Comparison of ENCODE assay signal across 9 cellular contexts in the genomic region with DNA sequence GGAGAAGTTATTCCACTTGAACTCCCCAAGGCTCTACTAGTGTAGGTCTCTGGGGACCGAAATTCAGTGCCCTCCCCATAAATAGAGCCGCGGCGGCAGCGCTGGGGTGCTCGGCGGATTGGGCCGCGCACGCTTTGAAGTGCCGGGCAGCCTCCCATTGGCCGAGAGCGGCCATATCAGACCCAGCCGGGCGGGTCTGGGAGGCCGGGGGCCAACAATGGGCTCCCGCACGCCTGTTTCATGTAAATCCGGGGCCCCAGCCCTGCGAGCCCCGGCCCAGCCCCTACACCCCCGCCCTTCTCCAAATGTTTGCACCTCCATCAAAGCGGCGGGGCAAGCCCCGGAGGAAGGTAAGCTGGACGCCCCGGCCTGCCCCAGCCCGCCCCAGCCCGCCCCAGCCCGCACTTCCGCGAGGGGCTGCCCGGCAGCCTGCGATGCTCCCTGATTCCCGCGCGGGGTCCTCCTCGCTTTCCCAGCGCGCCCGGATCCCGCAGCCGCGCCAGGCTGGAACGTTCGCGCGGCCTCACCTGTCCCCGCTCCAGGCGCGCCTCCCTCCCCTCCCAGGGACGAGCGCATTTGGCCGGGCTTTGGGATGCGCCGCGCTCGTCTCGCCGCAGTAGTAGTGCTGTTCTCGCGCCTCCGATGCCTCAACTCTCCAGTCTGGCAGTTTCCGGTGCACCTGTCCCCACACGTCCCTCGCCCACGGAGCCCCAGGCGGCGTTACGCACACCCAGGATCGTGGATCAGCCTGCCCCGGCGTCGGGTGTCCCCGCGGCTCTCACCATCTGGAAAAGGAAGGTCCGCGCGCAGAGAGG. TPM values are rescaled to one million over a fixed set of nuclear protein-coding genes. Genes with fewer than 3 reads are reported as not detected.
DNase-seq lines count a peak whose midpoint lies in the region; ATAC-seq and TF ChIP-seq lines count a peak whose summit lies in the region.
"Had no signal": no experiment of that assay in that cellular context is flagged by ENCODE, and none has a peak within 500 bp of the region (broad histone marks: within the 10 kb centered on the region; RNA-seq: fewer than 3 reads in every experiment).

A gene with protein sequence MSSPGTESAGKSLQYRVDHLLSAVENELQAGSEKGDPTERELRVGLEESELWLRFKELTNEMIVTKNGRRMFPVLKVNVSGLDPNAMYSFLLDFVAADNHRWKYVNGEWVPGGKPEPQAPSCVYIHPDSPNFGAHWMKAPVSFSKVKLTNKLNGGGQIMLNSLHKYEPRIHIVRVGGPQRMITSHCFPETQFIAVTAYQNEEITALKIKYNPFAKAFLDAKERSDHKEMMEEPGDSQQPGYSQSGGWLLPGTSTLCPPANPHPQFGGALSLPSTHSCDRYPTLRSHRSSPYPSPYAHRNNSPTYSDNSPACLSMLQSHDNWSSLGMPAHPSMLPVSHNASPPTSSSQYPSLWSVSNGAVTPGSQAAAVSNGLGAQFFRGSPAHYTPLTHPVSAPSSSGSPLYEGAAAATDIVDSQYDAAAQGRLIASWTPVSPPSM (minus strand): TSS at position 51 of the 815 bp plus-strand sequence. CDS start 260 bp downstream, outside the sequence.

- H3K4me3 Mint-ChIP-seq in CD8-positive, alpha-beta memory T cell, result peak within 1 kb of the TSS in 5 of 7 donors; percentile 51 to 72 (median 55)

- TF ChIP-seq POLR2A in esophagus squamous epithelium (IDR thresholded peaks at IDR 0.05), result no peak

- H3K9me3 Mint-ChIP-seq in CD8-positive, alpha-beta memory T cell, result no peaks in the 10 kb centered on the region

- H3K36me3 Mint-ChIP-seq in CD8-positive, alpha-beta memory T cell, result no peaks in the 10 kb centered on the region

- POLR2A ChIA-PET in CD8-positive, alpha-beta memory T cell (lab: Charles Lee), result no interaction called here

- H3K4me1 Mint-ChIP-seq in CD8-positive, alpha-beta memory T cell, result peaks cover 0 to 8% (median 5%) of the 10 kb centered on the region in 3 donors

- no peak within 1 kb of the TSS for H3K9ac ChIP-seq in muscle layer of colon (ENCODE audit: low read length)

- no peak for TF ChIP-seq CTCF in esophagus squamous epithelium (IDR thresholded peaks at IDR 0.05)

- peak within 1 kb of the TSS in 1 of 8 donors; percentile 34 for H3K27ac Mint-ChIP-seq in CD8-positive, alpha-beta memory T cell

- peaks cover 3% of the 10 kb centered on the region for H3K4me1 ChIP-seq in CD8-positive, alpha-beta memory T cell (ENCODE audit: insufficient read depth, low read length)
- H3K4me1 ChIP-seq in muscle layer of colon (ENCODE audit: insufficient read depth, low read length) (no peaks in the 10 kb centered on the region), esophagus squamous epithelium (peaks cover 14 to 34% (median 17%) of the 10 kb centered on the region in 3 donors)

- H3K27ac ChIP-seq in CD8-positive, alpha-beta memory T cell (ENCODE audit: low read depth, low read length), result no peak within 1 kb of the TSS
- H3K27ac ChIP-seq in muscle layer of colon (ENCODE audit: low read depth, low read length) (no peak within 1 kb of the TSS), esophagus squamous epithelium (no peak within 1 kb of the TSS), substantia nigra (ENCODE audit: low read depth, low read length, poor library complexity, severe bottlenecking) (no peak within 1 kb of the TSS)

- intact Hi-C loops in esophagus squamous epithelium (cut with DNase I), result no loop called here

- peak; percentile 50 for ATAC-seq in GM21528 (IDR thresholded peaks at IDR 0.05; ENCODE audit: low FRiP score, unreplicated experiment)

- CTCF ChIA-PET in CD8-positive, alpha-beta memory T cell (lab: Charles Lee), result no interaction called here

- H3K4me3 ChIP-seq in CD8-positive, alpha-beta memory T cell (ENCODE audit: low read length), result no peak within 1 kb of the TSS
- H3K4me3 ChIP-seq in muscle layer of colon (ENCODE audit: low read depth in 1 of 2, low read length in 2 of 2), result peak within 1 kb of the TSS; percentile 13 to 49
- peak within 1 kb of the TSS in 2 of 4 donors; percentile 28 to 52 for H3K4me3 ChIP-seq in esophagus squamous epithelium

- 20% methylated on average over 1 of the region's 79 CpGs; no CpG with 5 or more reads in 1 of the 2 donors for WGBS in esophagus squamous epithelium, 2 donors

- H3K27me3 Mint-ChIP-seq in CD8-positive, alpha-beta memory T cell, result peaks cover 42 to 60% of the 10 kb centered on the region in 2 donors

- H3K9me3 ChIP-seq in CD8-positive, alpha-beta memory T cell (ENCODE audit: low read length), result no peaks in the 10 kb centered on the region
- H3K9me3 ChIP-seq in muscle layer of colon (ENCODE audit: low read length), result no peaks in the 10 kb centered on the region
- no peaks in the 10 kb centered on the region for H3K9me3 ChIP-seq in esophagus squamous epithelium

- no peaks in the 10 kb centered on the region for H3K36me3 ChIP-seq in CD8-positive, alpha-beta memory T cell (ENCODE audit: insufficient read depth, low read length)
- H3K36me3 ChIP-seq in muscle layer of colon (ENCODE audit: insufficient read depth, low read length) (no peaks in the 10 kb centered on the region), esophagus squamous epithelium (no peaks in the 10 kb centered on the region)

- DNase-seq in CD8-positive, alpha-beta memory T cell, result no peak
- DNase-seq in activated naive CD4-positive, alpha-beta T cell treated with anti-CD3 and anti-CD28 coated beads, Interleukin-2, amount 50 U/mL, for 16 hours, result peak; percentile 25
- no peak for DNase-seq in esophagus squamous epithelium (lab: John Stamatoyannopoulos, UW)
- DNase-seq in NCI-H2081 treated with DMSO at 0.1 percent for 48 hours (lab: John Stamatoyannopoulos, UW), result no peak
- DNase-seq in substantia nigra (lab: John Stamatoyannopoulos, UW), result no peak
- DNase-seq in cortex of kidney (lab: John Stamatoyannopoulos, UW), result no peak

- peaks cover 31% of the 10 kb centered on the region for H3K27me3 ChIP-seq in CD8-positive, alpha-beta memory T cell (ENCODE audit: insufficient read depth, low read length, poor library complexity, severe bottlenecking)
- peaks cover 34 to 55% of the 10 kb centered on the region in 2 donors for H3K27me3 ChIP-seq in muscle layer of colon (ENCODE audit: control insufficient read depth in 1 of 2, insufficient read depth in 2 of 2, low read length in 2 of 2)
- peaks cover 12 to 100% (median 31%) of the 10 kb centered on the region in 4 donors for H3K27me3 ChIP-seq in esophagus squamous epithelium

RNA-seq across cellular contexts. Expression of the gene that starts here (rescaled TPM):
- not detected for total RNA-seq in CD8-positive, alpha-beta memory T cell
- polyA plus RNA-seq in CD8-positive, alpha-beta memory T cell, result not detected
- not detected for total RNA-seq in esophagus squamous epithelium
- total RNA-seq: activated CD8-positive, alpha-beta memory T cell treated with anti-CD3 and anti-CD28 coated beads for 36 hours had no signal
